In genomic region chr10:125629758-125630376, GRCh38 we compare ENCODE assay signal across 9 cellular contexts. TPM values are rescaled to one million over a fixed set of nuclear protein-coding genes. Genes with fewer than 3 reads are reported as not detected.
DNase-seq lines count a peak whose midpoint lies in the region; ATAC-seq, FAIRE-seq and TF ChIP-seq lines count a peak whose summit lies in the region.
"Had no signal": no experiment of that assay in that cellular context is flagged by ENCODE, and none has a peak within 500 bp of the region (broad histone marks: within the 10 kb centered on the region; RNA-seq: fewer than 3 reads in every experiment).

No MANE protein-coding gene starts in this region.

- TF ChIP-seq EP300 in A549 (IDR thresholded peaks at IDR 0.05) = no peak

- no peak overlapping the region for H3K27ac ChIP-seq in A549

- H3K4me2 ChIP-seq in A549 = no peak overlapping the region

- TF ChIP-seq RAD21 in A549 (conservative IDR thresholded peaks at IDR 0.05 in 1 of 2, IDR thresholded peaks at IDR 0.05 in 1 of 2) = peak; percentile 67

- H3K4me3 ChIP-seq in A549 = no peak overlapping the region

- peak; percentile 77 for FAIRE-seq in A549 (lab: Jason Lieb, UNC)

- no peaks in the 10 kb centered on the region for H3K4me1 ChIP-seq in A549

- DNase-seq in A549 (ENCODE audit: low read depth in 1 of 2, low spot score in 1 of 2) = peak; percentile 66 to 72
- peak; percentile 37 for DNase-seq in NCI-H1092 (lab: John Stamatoyannopoulos, UW)
- peak; percentile 27 for DNase-seq in astrocyte of the hippocampus (ENCODE audit: low read depth, low spot score)
- peak; percentile 3 for DNase-seq in midbrain (lab: John Stamatoyannopoulos, UW)
- DNase-seq in superior temporal gyrus (ENCODE audit: extremely low spot score) = no peak
- DNase-seq in omental fat pad (ENCODE audit: low spot score) = no peak
- DNase-seq in activated CD4-positive, alpha-beta T cell treated with anti-CD3 and anti-CD28 coated beads, Interleukin-2, amount 50 U/mL, for 1 hour = no peak

- WGBS in A549 (ENCODE audit: missing lambda C conversion rate) = 28% methylated on average over 3 of the region's 3 CpGs

- POLR2A ChIA-PET in A549 (lab: Yijun Ruan, JAX) = interaction anchor here (0.6 kb wide), 1 partner anchor 469 kb away, joined by 7 read pairs; the partner anchor contains the start of gene CTBP2

- no peak for TF ChIP-seq POLR2A in A549 (IDR thresholded peaks at IDR 0.05; ENCODE audit: low read length)

- peak; percentile 68 to 92; a peak in 5 of 6 replicates for ATAC-seq in A549
- peak; percentile 48 for ATAC-seq in GM18502 (IDR thresholded peaks at IDR 0.05; ENCODE audit: poor library complexity, unreplicated experiment)
- no peak for ATAC-seq in omental fat pad (ENCODE audit: low FRiP score)

- CTCF ChIA-PET in A549 (lab: Yijun Ruan, JAX) = interaction anchor here (0.6 to 2.7 kb wide), 15 partner anchors 9 to 821 kb away, joined by 3 to 11 read pairs (median 3); no protein-coding TSS in a partner anchor

- peak; percentile 62 for TF ChIP-seq CTCF in A549 (IDR thresholded peaks at IDR 0.05)
- TF ChIP-seq CTCF in omental fat pad (IDR thresholded peaks at IDR 0.05) = no peak

- H3K9me3 ChIP-seq in A549 = no peaks in the 10 kb centered on the region

TF ChIP-seq in A549, 52 proteins besides CTCF, POLR2A, EP300 and RAD21:
- TF ChIP-seq SMC3 (IDR thresholded peaks at IDR 0.05) (peak; percentile 70), POLR2AphosphoS2 (conservative IDR thresholded peaks at IDR 0.05; ENCODE audit: low read length) (no peak)

RNA-seq across cellular contexts. Expression of gene TEX36, which starts 53.1 kb away (rescaled TPM):
- not detected in 2 replicates for polyA plus RNA-seq in A549 (2011; rRNA removed)
- polyA plus RNA-seq in A549 (2012; cell fraction: cytosol; rRNA removed) = not detected in 2 replicates
- not detected in 2 replicates for polyA plus RNA-seq in A549 (2012; cell fraction: nucleus; rRNA removed)
- not detected in 3 replicates for polyA plus RNA-seq in A549 (2017; fragmentation: RNase III; extraction: RNeasy Plus Mini Kit Qiagen cat#74134 plus additional on column Dnase treatment)
- polyA minus RNA-seq in A549 (2011; rRNA and poly(A)+ RNA removed) = not detected in 2 replicates
- not detected for total RNA-seq in omental fat pad
- total RNA-seq: activated naive CD4-positive, alpha-beta T cell treated with anti-CD3 and anti-CD28 coated beads, Interleukin-2, amount 50 U/mL, for 72 hours had no signal

Comparison
In these comparisons a context has a peak if more than half of its experiments do, and no peak if none do; other contexts are left out.
1. DNase-seq: peak in A549 (2 of 2), NCI-H1092 (single experiment), astrocyte of the hippocampus (single experiment) and midbrain (single experiment); none in superior temporal gyrus (single experiment), omental fat pad (single experiment) and activated CD4-positive, alpha-beta T cell treated with anti-CD3 and anti-CD28 coated beads, Interleukin-2, amount 50 U/mL, for 1 hour (single experiment).